In genomic region chr1:97936976-97937375, GRCh38 we compare ENCODE assay signal across 1 cellular context.
TF ChIP-seq lines count a peak whose summit lies in the region.

No MANE protein-coding gene starts in this region.

TF ChIP-seq in GM23338, 12 proteins besides CTCF, POLR2A, EP300 and RAD21 (continued from another document):
- TF ChIP-seq NANOG (IDR thresholded peaks at IDR 0.05; ENCODE audit: borderline replicate concordance) (no peak), JUNB (IDR thresholded peaks at IDR 0.05; ENCODE audit: unreplicated experiment) (no peak), EZH2 (IDR thresholded peaks at IDR 0.05; ENCODE audit: low read depth, unreplicated experiment) (no peak), ETS1 (IDR thresholded peaks at IDR 0.05) (no peak)
